1 cellular context compared by ENCODE assay signal in genomic region chr20:36584018-36584481, GRCh38.
TF ChIP-seq lines count a peak whose summit lies in the region.

No MANE protein-coding gene starts in this region.

TF ChIP-seq in H1, 55 proteins besides CTCF, POLR2A, EP300 and RAD21:
- TF ChIP-seq SIX5 (IDR thresholded peaks at IDR 0.05; ENCODE audit: low read depth, low read length): no peak
- TF ChIP-seq SIRT6 (IDR thresholded peaks at IDR 0.05; ENCODE audit: low read length): no peak
TF ChIP-seq in H1: peak in this region for 0.
